ENCODE assay signal across 9 cellular contexts in genomic region chrX:70168238-70169188, GRCh38. TPM values are rescaled to one million over a fixed set of nuclear protein-coding genes. Genes with fewer than 3 reads are reported as not detected.
DNase-seq lines count a peak whose midpoint lies in the region; ATAC-seq and TF ChIP-seq lines count a peak whose summit lies in the region.
"Had no signal": no experiment of that assay in that cellular context is flagged by ENCODE, and none has a peak within 500 bp of the region (broad histone marks: within the 10 kb centered on the region; RNA-seq: fewer than 3 reads in every experiment).

No MANE protein-coding gene starts in this region.

- no peaks in the 10 kb centered on the region for H3K27me3 Mint-ChIP-seq in chondrocyte (ENCODE audit: low read depth)
- H3K27me3 Mint-ChIP-seq in activated naive CD8-positive, alpha-beta T cell treated with anti-CD3 and anti-CD28 coated beads, Interleukin-2, amount 50 U/mL, for 24 hours, result no peaks in the 10 kb centered on the region

- H3K4me1 Mint-ChIP-seq in chondrocyte (ENCODE audit: low read depth), result peaks cover 24% of the 10 kb centered on the region
- peaks cover 10% of the 10 kb centered on the region for H3K4me1 Mint-ChIP-seq in activated naive CD8-positive, alpha-beta T cell treated with anti-CD3 and anti-CD28 coated beads, Interleukin-2, amount 50 U/mL, for 24 hours

- TF ChIP-seq CTCF in AG10803 (conservative IDR thresholded peaks at IDR 0.05; ENCODE audit: low read length) (no peak), chondrocyte (IDR thresholded peaks at IDR 0.05) (no peak)

- no peak for ATAC-seq in activated CD4-positive, CD25-positive, alpha-beta regulatory T cell treated with anti-CD3 and anti-CD28 coated beads, Interleukin-2, amount 50 U/mL, for 24 hours
- no peak for ATAC-seq in activated naive CD8-positive, alpha-beta T cell treated with anti-CD3 and anti-CD28 coated beads, Interleukin-2, amount 50 U/mL, for 24 hours
- no peak for ATAC-seq in HG02870 (IDR thresholded peaks at IDR 0.05; ENCODE audit: unreplicated experiment)

- H3K9me3 Mint-ChIP-seq in chondrocyte (ENCODE audit: low read depth), result peaks cover 7% of the 10 kb centered on the region
- no peaks in the 10 kb centered on the region for H3K9me3 Mint-ChIP-seq in activated naive CD8-positive, alpha-beta T cell treated with anti-CD3 and anti-CD28 coated beads, Interleukin-2, amount 50 U/mL, for 24 hours

- DNase-seq in AG10803 (ENCODE audit: low read depth) (peak; percentile 68), NCI-H1436 (lab: John Stamatoyannopoulos, UW) (peak; percentile 59), chondrocyte (ENCODE audit: low spot score) (no peak), middle frontal gyrus (ENCODE audit: extremely low spot score, low spot score) (peak; percentile 25)
- DNase-seq in activated CD4-positive, alpha-beta T cell treated with anti-CD3 and anti-CD28 coated beads for 48 hours, result no peak
- DNase-seq in activated naive CD8-positive, alpha-beta T cell treated with anti-CD3 and anti-CD28 coated beads, Interleukin-2, amount 50 U/mL, for 24 hours, result no peak
- DNase-seq: NCI-H345 had no signal

- H3K4me3 Mint-ChIP-seq in chondrocyte (ENCODE audit: unreplicated experiment), result peak overlapping the region; percentile 63
- no peak overlapping the region for H3K4me3 Mint-ChIP-seq in activated naive CD8-positive, alpha-beta T cell treated with anti-CD3 and anti-CD28 coated beads, Interleukin-2, amount 50 U/mL, for 24 hours

- peaks cover 4% of the 10 kb centered on the region for H3K36me3 Mint-ChIP-seq in chondrocyte (ENCODE audit: low read depth)
- peaks cover 16% of the 10 kb centered on the region for H3K36me3 Mint-ChIP-seq in activated naive CD8-positive, alpha-beta T cell treated with anti-CD3 and anti-CD28 coated beads, Interleukin-2, amount 50 U/mL, for 24 hours (ENCODE audit: low read depth)

- H3K4me3 ChIP-seq in AG10803 (ENCODE audit: low read length), result peak overlapping the region; percentile 20; the same call in 1 of the 2 replicates

- peak overlapping the region; percentile 90 for H3K27ac Mint-ChIP-seq in chondrocyte (ENCODE audit: unreplicated experiment)
- H3K27ac Mint-ChIP-seq in activated naive CD8-positive, alpha-beta T cell treated with anti-CD3 and anti-CD28 coated beads, Interleukin-2, amount 50 U/mL, for 24 hours, result no peak overlapping the region

RNA-seq across cellular contexts. Expression of gene DGAT2L6, which starts 8.8 kb away (rescaled TPM):
- not detected in 3 replicates for total RNA-seq in chondrocyte

RNA-seq across cellular contexts. Expression of gene IGBP1, which starts 35.3 kb away (rescaled TPM):
- 30.7 to 32.9 TPM (median 32.0 TPM) in 3 replicates for total RNA-seq in chondrocyte

Comparison
In these comparisons a context has a peak if more than half of its experiments do, and no peak if none do; other contexts are left out.
1. DNase-seq: peak in AG10803 (single experiment), NCI-H1436 (single experiment) and middle frontal gyrus (single experiment); none in chondrocyte (single experiment), activated CD4-positive, alpha-beta T cell treated with anti-CD3 and anti-CD28 coated beads for 48 hours (single experiment) and activated naive CD8-positive, alpha-beta T cell treated with anti-CD3 and anti-CD28 coated beads, Interleukin-2, amount 50 U/mL, for 24 hours (single experiment).